21 cellular contexts compared by ENCODE assay signal in the genomic region with DNA sequence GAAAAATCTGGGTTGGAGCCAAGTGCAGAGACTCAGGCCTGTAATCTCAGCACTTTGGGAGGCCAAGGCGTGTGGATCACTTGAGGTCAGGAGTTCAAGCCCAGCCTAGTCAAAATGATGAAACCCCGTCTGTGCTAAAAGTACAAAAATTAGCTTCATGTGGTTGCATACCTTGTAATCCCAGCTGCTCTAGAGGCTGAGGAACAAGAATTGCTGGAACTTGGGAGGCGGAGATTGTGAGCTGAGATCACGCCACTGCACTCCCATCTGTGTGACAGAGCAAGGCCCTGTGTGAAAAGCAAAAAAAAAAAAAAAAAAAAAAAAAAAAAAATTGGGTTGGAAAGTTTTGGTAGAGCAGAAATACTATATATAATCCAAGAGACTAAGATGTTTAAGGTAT.
"Had no signal": no experiment of that assay in that cellular context is flagged by ENCODE, and none has a peak within 500 bp of the region (broad histone marks: within the 10 kb centered on the region; RNA-seq: fewer than 3 reads in every experiment).

No MANE protein-coding gene starts in this region.

- ATAC-seq: activated T-helper 17 cell treated with anti-CD3 and anti-CD28 coated beads, Interleukin-2, amount 50 U/mL, for 72 hours; left lobe of liver; sciatic nerve; stimulated activated memory B cell treated with anti-CD40 and anti-IgM and Interleukin-4, amounts not matched to agents 10 μg/mL and 1 μg/mL and 100 μg/mL, for 72 hours; upper lobe of right lung had no signal

- DNase-seq: activated B cell treated with CpG ODN at 0.5 μM for 24 hours; activated CD4-positive, alpha-beta memory T cell treated with anti-CD3 and anti-CD28 coated beads for 36 hours; activated CD4-positive, alpha-beta T cell treated with anti-CD3 and anti-CD28 coated beads for 4 hours; activated naive CD4-positive, alpha-beta T cell treated with Interleukin-2 at 50 U/mL for 16 hours; activated T-cell treated with anti-CD3 and anti-CD28 coated beads, Interleukin-2, amount 50 U/mL, for 1 hour; aorta; cerebellar nuclear complex; effector CD4-positive, alpha-beta T cell; kidney; nephron progenitor cell; nucleus accumbens; spleen; stimulated activated CD4-positive, alpha-beta T cell treated with anti-CD3 and anti-CD28 coated beads, Interleukin-4, amount 100 ng/mL, for 4 hours; testis; upper lobe of right lung had no signal

- H3K27ac ChIP-seq: breast epithelium, esophagus muscularis mucosa, spleen, testis, upper lobe of right lung had no signal

- H3K27me3 ChIP-seq: breast epithelium, esophagus muscularis mucosa, spleen, testis, upper lobe of right lung had no signal

- H3K4me3 ChIP-seq: breast epithelium, esophagus muscularis mucosa, spleen, testis, upper lobe of right lung had no signal

- H3K4me1 ChIP-seq: breast epithelium, esophagus muscularis mucosa, spleen, testis, upper lobe of right lung had no signal

- H3K36me3 ChIP-seq: breast epithelium, esophagus muscularis mucosa, spleen, upper lobe of right lung had no signal

- H3K9me3 ChIP-seq: breast epithelium, esophagus muscularis mucosa, testis, upper lobe of right lung had no signal
